Comparison of ENCODE assay signal across 17 cellular contexts in the genomic region with DNA sequence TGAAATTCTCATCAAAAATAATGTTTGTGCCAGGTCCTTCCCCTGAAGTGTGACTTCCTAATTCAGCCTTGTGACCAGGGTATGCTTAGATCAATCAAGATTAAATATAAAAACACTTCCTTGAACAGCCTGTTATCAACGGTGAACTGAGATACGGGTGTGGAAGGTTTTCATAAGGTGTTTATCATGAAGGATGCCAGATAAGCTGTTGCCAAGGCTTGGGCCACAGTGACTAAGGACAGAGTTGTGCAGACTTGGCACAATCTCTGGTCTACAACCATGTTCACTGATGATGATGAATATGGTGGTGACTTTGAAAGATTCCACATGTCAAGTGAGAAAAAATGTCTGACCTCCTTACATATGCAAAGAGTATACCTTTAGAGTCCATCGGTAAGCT.
"Had no signal": no experiment of that assay in that cellular context is flagged by ENCODE, and none has a peak within 500 bp of the region (broad histone marks: within the 10 kb centered on the region; RNA-seq: fewer than 3 reads in every experiment).

No MANE protein-coding gene starts in this region.

- H3K27me3 ChIP-seq: hepatocyte, neutrophil, suprapubic skin, upper lobe of left lung had no signal

- H3K27ac Mint-ChIP-seq: endodermal cell, progenitor cell of endocrine pancreas had no signal

- DNase-seq: activated CD4-positive, alpha-beta T cell treated with anti-CD3 and anti-CD28 coated beads for 1 hour; activated CD4-positive, alpha-beta T cell treated with anti-CD3 and anti-CD28 coated beads, Interleukin-2, amount 50 U/mL, for 48 hours; activated effector memory CD4-positive, alpha-beta T cell treated with anti-CD3 and anti-CD28 coated beads, Interleukin-2, amount 50 U/mL, for 16 hours; activated T-cell treated with anti-CD3 and anti-CD28 coated beads, Interleukin-2, amount 50 U/mL, for 4 hours; cortex of kidney; endodermal cell; foreskin melanocyte; stimulated activated CD4-positive, alpha-beta T cell treated with anti-CD3 and anti-CD28 coated beads, Interleukin-2, amount 100 ng/mL, for 24 hours; stimulated activated naive CD4-positive, alpha-beta T cell treated with Interleukin-2 at 50 U/mL for 16 hours; T-helper 2 cell; upper lobe of left lung had no signal

- H3K36me3 ChIP-seq: neutrophil, suprapubic skin, upper lobe of left lung had no signal

- H3K4me3 Mint-ChIP-seq: activated T-cell treated with anti-CD3 and anti-CD28 coated beads, Interleukin-2, amount 50 U/mL, for 4 hours; central memory CD8-positive, alpha-beta T cell; endodermal cell had no signal

- H3K27me3 Mint-ChIP-seq: central memory CD8-positive, alpha-beta T cell; progenitor cell of endocrine pancreas had no signal

- ATAC-seq: activated T-cell treated with anti-CD3 and anti-CD28 coated beads, Interleukin-2, amount 50 U/mL, for 4 hours; sciatic nerve had no signal

- H2AFZ ChIP-seq: hepatocyte had no signal

- H3K9me3 Mint-ChIP-seq: endodermal cell had no signal

- H3K4me1 Mint-ChIP-seq: central memory CD8-positive, alpha-beta T cell had no signal

- H3K9me3 ChIP-seq: neutrophil, suprapubic skin, upper lobe of left lung had no signal

- H3K4me1 ChIP-seq: suprapubic skin, upper lobe of left lung had no signal

- H3K4me3 ChIP-seq: hepatocyte, suprapubic skin, upper lobe of left lung had no signal
